ENCODE assay signal across 16 cellular contexts in the genomic region with DNA sequence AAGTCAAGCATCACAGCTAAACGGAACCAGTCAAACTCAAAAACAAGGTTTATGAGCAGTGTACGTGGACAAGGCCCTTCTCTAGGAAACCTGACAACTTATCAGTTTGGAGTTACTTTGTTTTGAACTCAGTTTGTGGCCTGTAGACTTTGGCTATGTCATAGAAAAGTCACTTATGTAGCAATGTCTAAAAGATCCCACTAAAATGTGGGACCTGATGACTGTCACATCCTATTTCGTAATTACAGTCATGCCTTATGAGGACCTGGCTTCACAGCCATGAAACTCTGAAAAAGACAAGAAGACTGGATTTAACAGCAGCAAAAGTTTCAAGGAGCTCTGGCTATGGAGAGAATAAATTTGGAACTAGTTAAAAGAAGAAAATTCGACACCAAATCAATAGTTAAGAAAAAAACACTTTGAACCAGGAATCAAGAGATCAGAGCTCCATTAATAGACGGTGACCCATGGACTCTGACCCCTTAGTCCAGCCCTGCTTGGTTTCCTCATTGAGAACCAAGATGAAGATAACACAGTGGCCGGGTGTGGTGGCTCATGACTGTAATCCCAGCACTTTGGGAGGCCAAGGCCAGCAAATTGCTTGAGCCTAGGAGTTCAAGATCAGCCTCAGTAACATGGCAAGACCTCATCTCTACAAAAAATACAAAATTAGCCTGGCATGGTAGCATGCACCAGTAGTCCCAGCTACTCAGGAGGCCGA.
DNase-seq lines count a peak whose midpoint lies in the region; ATAC-seq and TF ChIP-seq lines count a peak whose summit lies in the region.
"Had no signal": no experiment of that assay in that cellular context is flagged by ENCODE, and none has a peak within 500 bp of the region (broad histone marks: within the 10 kb centered on the region; RNA-seq: fewer than 3 reads in every experiment).

No MANE protein-coding gene starts in this region.

- no peak overlapping the region for H3K4me3 ChIP-seq in heart right ventricle
- no peak overlapping the region for H3K4me3 ChIP-seq in heart left ventricle
- H3K4me3 ChIP-seq: HAP-1 had no signal

- H3K36me3 ChIP-seq in heart right ventricle = peaks cover 0 to 57% (median 7%) of the 10 kb centered on the region in 9 donors
- H3K36me3 ChIP-seq in heart left ventricle = peaks cover 0 to 50% (median 28%) of the 10 kb centered on the region in 9 donors

- BruUV-seq in Calu3 (replicated peaks; lab: Mats Ljungman, UMichigan) = no TSS peak

- TF ChIP-seq CTCF in heart right ventricle (IDR thresholded peaks at IDR 0.05) = no peak
- TF ChIP-seq CTCF in heart left ventricle (IDR thresholded peaks at IDR 0.05) = no peak
- TF ChIP-seq CTCF in Calu3 (IDR thresholded peaks at IDR 0.05; ENCODE audit: unreplicated experiment) = no peak

- peaks cover 17% of the 10 kb centered on the region for H3K4me1 Mint-ChIP-seq in stimulated activated effector memory CD8-positive, alpha-beta T cell treated with anti-CD3 and anti-CD28 coated beads, Interleukin-12 subunit alpha, Interleukin-12 subunit beta, amount 100 ng/mL, for 72 hours
- H3K4me1 Mint-ChIP-seq in Calu3 (ENCODE audit: low read depth, unreplicated experiment) = no peaks in the 10 kb centered on the region
- H3K4me1 Mint-ChIP-seq: B cell, IgD-negative memory B cell had no signal

- H3K4me1 ChIP-seq in heart right ventricle (peaks cover 0 to 12% (median 0%) of the 10 kb centered on the region in 9 donors), heart left ventricle (peaks cover 0 to 9% (median 0%) of the 10 kb centered on the region in 12 donors)
- H3K4me1 ChIP-seq: HAP-1 had no signal

- no peaks in the 10 kb centered on the region for H3K27me3 ChIP-seq in heart right ventricle
- no peaks in the 10 kb centered on the region for H3K27me3 ChIP-seq in heart left ventricle

- 92 to 93% methylated on average over 7 of the region's 7 CpGs for WGBS in heart right ventricle, 2 donors
- 93 to 97% (median 94%) methylated on average over 7 of the region's 7 CpGs for whole genome bisulfite sequencing in heart left ventricle, 4 donors

- no peak for ATAC-seq in heart right ventricle
- ATAC-seq in heart left ventricle = no peak
- no peak for ATAC-seq in stimulated activated effector memory CD8-positive, alpha-beta T cell treated with anti-CD3 and anti-CD28 coated beads, Interleukin-12 subunit alpha, Interleukin-12 subunit beta, amount 100 ng/mL, for 72 hours
- ATAC-seq in GM21515 (IDR thresholded peaks at IDR 0.05; ENCODE audit: unreplicated experiment) = no peak
- ATAC-seq: Panc1 had no signal

- no peak for TF ChIP-seq POLR2A in heart left ventricle (IDR thresholded peaks at IDR 0.05)

- H3K27me3 Mint-ChIP-seq in Calu3 (ENCODE audit: unreplicated experiment) = peaks cover 23% of the 10 kb centered on the region
- H3K27me3 Mint-ChIP-seq: B cell, IgD-negative memory B cell had no signal

- peak overlapping the region; percentile 74 for H3K27ac Mint-ChIP-seq in stimulated activated effector memory CD8-positive, alpha-beta T cell treated with anti-CD3 and anti-CD28 coated beads, Interleukin-12 subunit alpha, Interleukin-12 subunit beta, amount 100 ng/mL, for 72 hours
- H3K27ac Mint-ChIP-seq in Calu3 (ENCODE audit: unreplicated experiment) = no peak overlapping the region
- H3K27ac Mint-ChIP-seq: B cell, IgD-negative memory B cell had no signal

- H3K36me3 Mint-ChIP-seq in stimulated activated effector memory CD8-positive, alpha-beta T cell treated with anti-CD3 and anti-CD28 coated beads, Interleukin-12 subunit alpha, Interleukin-12 subunit beta, amount 100 ng/mL, for 72 hours = peaks cover 60% of the 10 kb centered on the region
- no peaks in the 10 kb centered on the region for H3K36me3 Mint-ChIP-seq in Calu3 (ENCODE audit: insufficient read depth, unreplicated experiment)

- H3K9me3 ChIP-seq in heart right ventricle (no peaks in the 10 kb centered on the region), heart left ventricle (no peaks in the 10 kb centered on the region)
- H3K9me3 ChIP-seq: HAP-1 had no signal

- CTCF ChIA-PET in Calu3 (lab: Charles Lee) = no interaction called here

- intact Hi-C loops in heart right ventricle (cut with DNase I) = no loop called here
- intact Hi-C loops in heart left ventricle (cut with DNase I) = loop anchor here in 1 of 10 donors (10.0 kb wide), 1 partner anchor 208 kb away; a partner anchor contains a TSS
- intact Hi-C loops in Calu3 (cut with micrococcal nuclease; ENCODE audit: unreplicated experiment) = no loop called here

- H3K4me3 Mint-ChIP-seq in stimulated activated effector memory CD8-positive, alpha-beta T cell treated with anti-CD3 and anti-CD28 coated beads, Interleukin-12 subunit alpha, Interleukin-12 subunit beta, amount 100 ng/mL, for 72 hours = no peak overlapping the region
- no peak overlapping the region for H3K4me3 Mint-ChIP-seq in Calu3 (ENCODE audit: low read depth, unreplicated experiment)
- H3K4me3 Mint-ChIP-seq: B cell, IgD-negative memory B cell had no signal

- no peaks in the 10 kb centered on the region for H3K9me3 Mint-ChIP-seq in stimulated activated effector memory CD8-positive, alpha-beta T cell treated with anti-CD3 and anti-CD28 coated beads, Interleukin-12 subunit alpha, Interleukin-12 subunit beta, amount 100 ng/mL, for 72 hours
- no peaks in the 10 kb centered on the region for H3K9me3 Mint-ChIP-seq in Calu3 (ENCODE audit: low read depth, unreplicated experiment)
- H3K9me3 Mint-ChIP-seq: IgD-negative memory B cell had no signal

- DNase-seq in heart right ventricle (no peak), heart left ventricle (no peak), Kasumi-1 (lab: John Stamatoyannopoulos, UW) (peak; percentile 49 to 51), SIG-M5 treated with dmso at 0.1 percent for 504 hours (lab: John Stamatoyannopoulos, UW; ENCODE audit: unreplicated experiment) (peak; percentile 70), D341Med (ENCODE audit: low spot score) (no peak), Calu3 (no peak)
- no peak for DNase-seq in stimulated activated effector memory CD8-positive, alpha-beta T cell treated with anti-CD3 and anti-CD28 coated beads, Interleukin-12 subunit alpha, Interleukin-12 subunit beta, amount 100 ng/mL, for 72 hours (ENCODE audit: low spot score in 2 of 2)
- DNase-seq: ACHN, NCI-H1092 treated with DMSO at 0.1 percent for 48 hours, NCI-H1694 treated with DMSO at 0.1 percent for 48 hours, NCI-H69 had no signal

- peak overlapping the region in 6 of 10 donors; percentile 4 to 56 (median 18) for H3K27ac ChIP-seq in heart right ventricle
- peak overlapping the region in 2 of 12 donors; percentile 9 to 49 for H3K27ac ChIP-seq in heart left ventricle

Comparison
In these comparisons a context has a peak if more than half of its experiments do, and no peak if none do; other contexts are left out.
1. DNase-seq: peak in Kasumi-1 (2 of 2) and SIG-M5 treated with dmso at 0.1 percent for 504 hours (single experiment); none in heart right ventricle (0 of 2), heart left ventricle (0 of 5), stimulated activated effector memory CD8-positive, alpha-beta T cell treated with anti-CD3 and anti-CD28 coated beads, Interleukin-12 subunit alpha, Interleukin-12 subunit beta, amount 100 ng/mL, for 72 hours (0 of 2), D341Med (single experiment) and Calu3 (single experiment).